In genomic region chr3:146493761-146494160, GRCh38 we compare ENCODE assay signal across 26 cellular contexts. TPM values are rescaled to one million over a fixed set of nuclear protein-coding genes. Genes with fewer than 3 reads are reported as not detected.
DNase-seq lines count a peak whose midpoint lies in the region; TF ChIP-seq lines count a peak whose summit lies in the region.
"Had no signal": no experiment of that assay in that cellular context is flagged by ENCODE, and none has a peak within 500 bp of the region (broad histone marks: within the 10 kb centered on the region; RNA-seq: fewer than 3 reads in every experiment).

No MANE protein-coding gene starts in this region.

- peaks cover 44% of the 10 kb centered on the region for H3K4me1 Mint-ChIP-seq in MCF 10A (ENCODE audit: insufficient read depth, unreplicated experiment)

- H3K27me3 ChIP-seq in breast epithelium, result no peaks in the 10 kb centered on the region
- no peaks in the 10 kb centered on the region for H3K27me3 ChIP-seq in smooth muscle cell (ENCODE audit: low read depth)

- peak overlapping the region; percentile 38 for H3K4me3 Mint-ChIP-seq in MCF 10A (ENCODE audit: unreplicated experiment)
- H3K4me3 Mint-ChIP-seq: CD8-positive, alpha-beta memory T cell; HFFc6 had no signal

- H3F3A ChIP-seq in smooth muscle cell (ENCODE audit: low read depth), result no peaks in the 10 kb centered on the region

- H3K27me3 Mint-ChIP-seq in MCF 10A (ENCODE audit: insufficient read depth, unreplicated experiment), result no peaks in the 10 kb centered on the region

- H3K4me3 ChIP-seq in breast epithelium (no peak overlapping the region), smooth muscle cell (no peak overlapping the region)
- H3K4me3 ChIP-seq: GM12878, PC-9 had no signal

- WGBS in smooth muscle cell (ENCODE audit: low lambda C conversion rate), result 93% methylated on average over 2 of the region's 2 CpGs

- no peak overlapping the region for H3K9ac ChIP-seq in smooth muscle cell (ENCODE audit: low read depth)

- no peaks in the 10 kb centered on the region for H3K79me2 ChIP-seq in smooth muscle cell (ENCODE audit: low read depth)

- H3K4me1 ChIP-seq in breast epithelium (no peaks in the 10 kb centered on the region), smooth muscle cell (ENCODE audit: low read depth) (no peaks in the 10 kb centered on the region)

- peaks cover 14% of the 10 kb centered on the region for H3K9me3 Mint-ChIP-seq in MCF 10A (ENCODE audit: unreplicated experiment)
- H3K9me3 Mint-ChIP-seq: HFFc6 had no signal

- no peak overlapping the region for H3K27ac ChIP-seq in breast epithelium
- H3K27ac ChIP-seq in smooth muscle cell (ENCODE audit: low read depth), result peak overlapping the region; percentile 43
- H3K27ac ChIP-seq: 22Rv1, C4-2B, HL-60, PC-9, RWPE1 had no signal

- peaks cover 0 to 10% of the 10 kb centered on the region in 2 donors for H3K9me3 ChIP-seq in breast epithelium
- H3K9me3 ChIP-seq in smooth muscle cell (replicated peaks; ENCODE audit: low read depth), result no peaks in the 10 kb centered on the region

- no TSS peak for BruUV-seq in MCF 10A (replicated peaks; lab: Mats Ljungman, UMichigan)

- peak; percentile 59 for DNase-seq in MCF 10A (ENCODE audit: unreplicated experiment)
- DNase-seq in breast epithelium (ENCODE audit: low spot score in 2 of 2), result no peak
- peak; percentile 78 for DNase-seq in amniotic epithelial cell (ENCODE audit: low read depth)
- DNase-seq in fibroblast of the conjunctiva (ENCODE audit: low read depth), result peak; percentile 53
- DNase-seq in smooth muscle cell (lab: John Stamatoyannopoulos, UW; ENCODE audit: unreplicated experiment), result no peak
- DNase-seq in NCI-H446 (lab: John Stamatoyannopoulos, UW), result no peak
- no peak for DNase-seq in T1000 (lab: John Stamatoyannopoulos, UW)
- no peak for DNase-seq in SHP77 (lab: John Stamatoyannopoulos, UW)
- DNase-seq: CD8-positive, alpha-beta memory T cell; DMS53; HFFc6; KG1; NCI-H1105; NCI-H146; NCI-H2029; NCI-H2227 treated with DMSO at 0.1 percent for 48 hours; NCI-H510A treated with DMSO at 0.1 percent for 48 hours; NCI-H748 treated with DMSO at 0.1 percent for 48 hours; PC-9 had no signal

- TF ChIP-seq CTCF in MCF 10A (IDR thresholded peaks at IDR 0.05; ENCODE audit: unreplicated experiment) (no peak), breast epithelium (IDR thresholded peaks at IDR 0.05) (no peak), smooth muscle cell (IDR thresholded peaks at IDR 0.05; ENCODE audit: borderline replicate concordance, insufficient read depth, poor library complexity, severe bottlenecking) (no peak)

- H3K4me2 ChIP-seq in smooth muscle cell, result no peak overlapping the region
- H3K4me2 ChIP-seq: PC-9 had no signal

- H4K20me1 ChIP-seq in smooth muscle cell (ENCODE audit: low read depth), result no peaks in the 10 kb centered on the region

- CTCF ChIA-PET in MCF 10A (lab: Yijun Ruan, JAX), result interaction anchor here (0.7 to 0.8 kb wide), 2 partner anchors 421 to 1724 kb away, joined by 4 read pairs; no protein-coding TSS in a partner anchor

- POLR2A ChIA-PET in MCF 10A (lab: Yijun Ruan, JAX), result interaction anchor here (1.3 to 3.3 kb wide), 2 partner anchors 13 to 50 kb away, joined by 4 to 24 read pairs; partner anchors contain the start of gene PLSCR1

- H3K36me3 ChIP-seq in breast epithelium (no peaks in the 10 kb centered on the region), smooth muscle cell (ENCODE audit: low read depth) (no peaks in the 10 kb centered on the region)

- TF ChIP-seq POLR2A in breast epithelium (IDR thresholded peaks at IDR 0.05), result no peak

- H3K36me3 Mint-ChIP-seq in MCF 10A (ENCODE audit: insufficient read depth, unreplicated experiment), result peaks cover 13% of the 10 kb centered on the region

- peak overlapping the region; percentile 91 for H3K27ac Mint-ChIP-seq in MCF 10A (ENCODE audit: low read depth, unreplicated experiment)
- H3K27ac Mint-ChIP-seq: CD8-positive, alpha-beta memory T cell; HFFc6 had no signal

- intact Hi-C loops in MCF 10A (cut with micrococcal nuclease), result loop anchor here (1.0 kb wide), 1 partner anchor 13 kb away; no protein-coding TSS in a partner anchor
- intact Hi-C loops in breast epithelium (cut with DNase I; ENCODE audit: low total_unique reads), result no loop called here

- H2AFZ ChIP-seq in smooth muscle cell (ENCODE audit: low read depth), result no peak overlapping the region
- H2AFZ ChIP-seq: PC-9 had no signal

RNA-seq across cellular contexts. Expression of gene PLSCR2, which starts 24.4 kb away (rescaled TPM):
- total RNA-seq in MCF 10A (2022), result not detected in 2 replicates
- 1 to 10 TPM in 1 of 3 donors, under 1 TPM in 1, not detected in 1; 0.73 to 2.0 TPM for total RNA-seq in breast epithelium
- 0.58 TPM in 1 of 2 replicates, not detected in the other for total RNA-seq in smooth muscle cell
- polyA plus RNA-seq in smooth muscle cell, result not detected in 2 replicates
- total RNA-seq: CD8-positive, alpha-beta memory T cell; GM12878; HFFc6; HT-29; PC-9 had no signal
- polyA plus RNA-seq: AG04450; CD8-positive, alpha-beta memory T cell; GM12878 had no signal

RNA-seq across cellular contexts. Expression of gene PLSCR1, which starts 50.6 kb away (rescaled TPM):
- total RNA-seq in MCF 10A (2022), result 62.8 and 79.2 TPM in 2 replicates
- total RNA-seq in breast epithelium, result 100 to 1,000 TPM in 2 of 3 donors, 10 to 100 TPM in 1; 81.8 to 149 (median 148) TPM
- total RNA-seq in smooth muscle cell, result 36.7 and 58.4 TPM in 2 replicates
- 21.6 and 21.8 TPM in 2 replicates for polyA plus RNA-seq in smooth muscle cell

Comparison
In these comparisons a context has a peak if more than half of its experiments do, and no peak if none do; other contexts are left out.
1. DNase-seq: peak in MCF 10A (single experiment), amniotic epithelial cell (single experiment) and fibroblast of the conjunctiva (single experiment); none in breast epithelium (0 of 2), smooth muscle cell (single experiment), NCI-H446 (0 of 2), T1000 (single experiment) and SHP77 (0 of 2).